ENCODE assay signal across 1 cellular context in the genomic region with DNA sequence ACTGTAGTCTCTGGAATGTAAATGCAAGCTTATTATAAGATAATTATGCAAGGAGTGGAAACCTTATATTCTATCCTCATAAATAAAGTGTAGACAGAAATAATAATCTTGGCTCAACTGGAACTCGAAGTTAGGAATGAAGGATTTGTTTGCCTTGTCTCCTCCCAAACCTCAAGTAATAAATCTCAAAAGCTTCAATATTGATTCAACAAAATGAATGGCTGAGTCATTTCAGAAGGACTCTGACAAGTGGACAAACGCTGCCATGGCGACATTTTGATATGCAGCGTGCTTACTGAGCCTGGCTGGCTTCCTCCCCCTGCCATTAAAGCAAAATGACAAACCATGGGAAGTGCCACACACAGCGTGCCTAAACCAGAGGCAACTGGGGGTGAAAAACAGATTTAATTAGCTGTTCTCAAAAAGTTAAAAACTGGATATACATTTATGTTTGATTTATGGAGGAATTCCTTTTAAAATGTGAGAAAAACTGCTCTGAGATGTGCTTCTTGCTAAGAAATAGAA.
TF ChIP-seq lines count a peak whose summit lies in the region.

No MANE protein-coding gene starts in this region.

TF ChIP-seq in H1, 55 proteins besides CTCF, POLR2A, EP300 and RAD21:
- TF ChIP-seq SUZ12 (IDR thresholded peaks at IDR 0.05; ENCODE audit: low read length) (no peak), POLR2AphosphoS5 (IDR thresholded peaks at IDR 0.05; ENCODE audit: low read depth, low read length) (no peak), TAF1 (IDR thresholded peaks at IDR 0.05; ENCODE audit: low read depth, low read length) (no peak), EZH2 (IDR thresholded peaks at IDR 0.05; ENCODE audit: low read depth, low read length, severe bottlenecking) (no peak), TBP (IDR thresholded peaks at IDR 0.05; ENCODE audit: low read depth, low read length) (no peak), BRCA1 (IDR thresholded peaks at IDR 0.05; ENCODE audit: low read depth, low read length) (no peak), BACH1 (IDR thresholded peaks at IDR 0.05; ENCODE audit: low read length) (no peak), KDM4A (IDR thresholded peaks at IDR 0.05; ENCODE audit: low read depth, low read length, severe bottlenecking) (no peak), MAFK (IDR thresholded peaks at IDR 0.05; ENCODE audit: low read depth, low read length) (no peak), SIX5 (IDR thresholded peaks at IDR 0.05; ENCODE audit: low read depth, low read length) (no peak)
- TF ChIP-seq, protein P1, sequence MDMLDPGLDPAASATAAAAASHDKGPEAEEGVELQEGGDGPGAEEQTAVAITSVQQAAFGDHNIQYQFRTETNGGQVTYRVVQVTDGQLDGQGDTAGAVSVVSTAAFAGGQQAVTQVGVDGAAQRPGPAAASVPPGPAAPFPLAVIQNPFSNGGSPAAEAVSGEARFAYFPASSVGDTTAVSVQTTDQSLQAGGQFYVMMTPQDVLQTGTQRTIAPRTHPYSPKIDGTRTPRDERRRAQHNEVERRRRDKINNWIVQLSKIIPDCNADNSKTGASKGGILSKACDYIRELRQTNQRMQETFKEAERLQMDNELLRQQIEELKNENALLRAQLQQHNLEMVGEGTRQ (IDR thresholded peaks at IDR 0.05; ENCODE audit: low read length): no peak
- TF ChIP-seq, protein P2, sequence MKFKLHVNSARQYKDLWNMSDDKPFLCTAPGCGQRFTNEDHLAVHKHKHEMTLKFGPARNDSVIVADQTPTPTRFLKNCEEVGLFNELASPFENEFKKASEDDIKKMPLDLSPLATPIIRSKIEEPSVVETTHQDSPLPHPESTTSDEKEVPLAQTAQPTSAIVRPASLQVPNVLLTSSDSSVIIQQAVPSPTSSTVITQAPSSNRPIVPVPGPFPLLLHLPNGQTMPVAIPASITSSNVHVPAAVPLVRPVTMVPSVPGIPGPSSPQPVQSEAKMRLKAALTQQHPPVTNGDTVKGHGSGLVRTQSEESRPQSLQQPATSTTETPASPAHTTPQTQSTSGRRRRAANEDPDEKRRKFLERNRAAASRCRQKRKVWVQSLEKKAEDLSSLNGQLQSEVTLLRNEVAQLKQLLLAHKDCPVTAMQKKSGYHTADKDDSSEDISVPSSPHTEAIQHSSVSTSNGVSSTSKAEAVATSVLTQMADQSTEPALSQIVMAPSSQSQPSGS (IDR thresholded peaks at IDR 0.05; ENCODE audit: low read length): no peak
- TF ChIP-seq, protein P3, sequence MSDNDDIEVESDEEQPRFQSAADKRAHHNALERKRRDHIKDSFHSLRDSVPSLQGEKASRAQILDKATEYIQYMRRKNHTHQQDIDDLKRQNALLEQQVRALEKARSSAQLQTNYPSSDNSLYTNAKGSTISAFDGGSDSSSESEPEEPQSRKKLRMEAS (IDR thresholded peaks at IDR 0.05): no peak
